ENCODE assay signal across 12 cellular contexts in genomic region chr16:89188471-89189357, GRCh38. TPM values are rescaled to one million over a fixed set of nuclear protein-coding genes. Genes with fewer than 3 reads are reported as not detected.
DNase-seq lines count a peak whose midpoint lies in the region; ATAC-seq and TF ChIP-seq lines count a peak whose summit lies in the region.
"Not testable (repeated sequence)": the region's sequence is repeated elsewhere in the genome, so short reads cannot be mapped to it uniquely, and the experiment has no call there.
"Had no signal": no experiment of that assay in that cellular context is flagged by ENCODE, and none has a peak within 500 bp of the region (broad histone marks: within the 10 kb centered on the region; RNA-seq: fewer than 3 reads in every experiment).

No MANE protein-coding gene starts in this region.

- not testable (repeated sequence) for H3K27me3 Mint-ChIP-seq in CD4-positive, alpha-beta memory T cell
- peaks cover 35% of the 10 kb centered on the region for H3K27me3 Mint-ChIP-seq in glutamatergic neuron (ENCODE audit: unreplicated experiment)
- peaks cover 28% of the 10 kb centered on the region for H3K27me3 Mint-ChIP-seq in neural progenitor cell (ENCODE audit: insufficient read depth, low read depth)
- H3K27me3 Mint-ChIP-seq in type B pancreatic cell: peaks cover 20% of the 10 kb centered on the region

- DNase-seq in CD4-positive, alpha-beta memory T cell; neural progenitor cell (ENCODE audit: low spot score); type B pancreatic cell (ENCODE audit: extremely low spot score, unreplicated experiment): not testable (repeated sequence)
- peak; percentile 38 for DNase-seq in glutamatergic neuron
- peak in 2 of 3 donors; percentile 8 to 29 for DNase-seq in right cardiac atrium

- not testable (repeated sequence) for H3K9me3 ChIP-seq in CD4-positive, alpha-beta memory T cell (ENCODE audit: control insufficient read depth in 1 of 2, low read length in 2 of 2); right cardiac atrium (ENCODE audit: control insufficient read depth, low read length); neural progenitor cell (ENCODE audit: low read depth)

- POLR2A ChIA-PET in CD4-positive, alpha-beta memory T cell (lab: Charles Lee; ENCODE audit: partially characterized antibody): not testable (repeated sequence)

- peak overlapping the region in 3 of 8 donors; percentile 32 to 65 (median 36) for H3K4me3 Mint-ChIP-seq in CD4-positive, alpha-beta memory T cell
- H3K4me3 Mint-ChIP-seq in glutamatergic neuron (ENCODE audit: unreplicated experiment); type B pancreatic cell: not testable (repeated sequence)
- H3K4me3 Mint-ChIP-seq in neural progenitor cell: peak overlapping the region; percentile 50

- CTCF ChIA-PET in CD4-positive, alpha-beta memory T cell (lab: Charles Lee; ENCODE audit: partially characterized antibody): not testable (repeated sequence)

- not testable (repeated sequence) for H3K79me2 ChIP-seq in neural progenitor cell (ENCODE audit: low read depth)

- H3K36me3 ChIP-seq in CD4-positive, alpha-beta memory T cell (ENCODE audit: insufficient read depth, low read length); neural progenitor cell: not testable (repeated sequence)

- not testable (repeated sequence) for H3K4me2 ChIP-seq in neural progenitor cell

- H3K36me3 Mint-ChIP-seq in CD4-positive, alpha-beta memory T cell; glutamatergic neuron (ENCODE audit: unreplicated experiment); neural progenitor cell; type B pancreatic cell: not testable (repeated sequence)

- H3K4me3 ChIP-seq in CD4-positive, alpha-beta memory T cell (ENCODE audit: low read length in 2 of 2); right cardiac atrium (ENCODE audit: low read length); neural progenitor cell: not testable (repeated sequence)

- not testable (repeated sequence) for H3K4me1 ChIP-seq in CD4-positive, alpha-beta memory T cell (ENCODE audit: insufficient read depth, low read length); right cardiac atrium (ENCODE audit: control insufficient read depth, insufficient read depth, low read length); neural progenitor cell

- not testable (repeated sequence) for H3K9ac ChIP-seq in neural progenitor cell

- WGBS in right cardiac atrium: 94% methylated on average over 25 of the region's 25 CpGs

- ATAC-seq in right cardiac atrium: not testable (repeated sequence)

- H3K27ac ChIP-seq in CD4-positive, alpha-beta memory T cell (ENCODE audit: low read depth, low read length); right cardiac atrium (ENCODE audit: low read length); neural progenitor cell: not testable (repeated sequence)
- H3K27ac ChIP-seq in angular gyrus (ENCODE audit: low read depth, low read length): peak overlapping the region; percentile 76

- TF ChIP-seq CTCF in glutamatergic neuron (IDR thresholded peaks at IDR 0.05; ENCODE audit: partially characterized antibody, unreplicated experiment); neural progenitor cell (IDR thresholded peaks at IDR 0.05); type B pancreatic cell (conservative IDR thresholded peaks at IDR 0.05): not testable (repeated sequence)

- intact Hi-C loops in CD4-positive, alpha-beta memory T cell (cut with micrococcal nuclease); right cardiac atrium (cut with DNase I): not testable (repeated sequence)

- peak overlapping the region in 5 of 7 donors; percentile 30 to 97 (median 65) for H3K27ac Mint-ChIP-seq in CD4-positive, alpha-beta memory T cell
- H3K27ac Mint-ChIP-seq in glutamatergic neuron (ENCODE audit: unreplicated experiment) (peak overlapping the region; percentile 85), type B pancreatic cell (peak overlapping the region; percentile 50)
- H3K27ac Mint-ChIP-seq in neural progenitor cell: not testable (repeated sequence)

- H3K27me3 ChIP-seq in CD4-positive, alpha-beta memory T cell (ENCODE audit: insufficient read depth, low read length); right cardiac atrium (ENCODE audit: control insufficient read depth, insufficient read depth): not testable (repeated sequence)
- H3K27me3 ChIP-seq in neural progenitor cell: peaks cover 50% of the 10 kb centered on the region

- not testable (repeated sequence) for H4K20me1 ChIP-seq in neural progenitor cell (ENCODE audit: low read depth)

- H2AFZ ChIP-seq in neural progenitor cell (replicated peaks): not testable (repeated sequence)

- not testable (repeated sequence) for H3K9me3 Mint-ChIP-seq in CD4-positive, alpha-beta memory T cell; neural progenitor cell; type B pancreatic cell
- peaks cover 29% of the 10 kb centered on the region for H3K9me3 Mint-ChIP-seq in glutamatergic neuron (ENCODE audit: unreplicated experiment)

- peaks cover 0 to 23% (median 3%) of the 10 kb centered on the region in 4 donors for H3K4me1 Mint-ChIP-seq in CD4-positive, alpha-beta memory T cell
- H3K4me1 Mint-ChIP-seq in glutamatergic neuron (ENCODE audit: low read depth, unreplicated experiment); neural progenitor cell; type B pancreatic cell (ENCODE audit: unreplicated experiment): not testable (repeated sequence)

- H3F3A ChIP-seq in neural progenitor cell (ENCODE audit: low read depth): peaks cover 33% of the 10 kb centered on the region

RNA-seq across cellular contexts. Expression of gene SLC22A31, which starts 11.6 kb away (rescaled TPM):
- under 1 TPM in 1 of 2 experiments, not detected in 1; 0.44 TPM for total RNA-seq in CD4-positive, alpha-beta memory T cell
- polyA plus RNA-seq in CD4-positive, alpha-beta memory T cell: under 1 TPM; 0.32 to 0.48 TPM
- total RNA-seq in glutamatergic neuron (ENCODE audit: unreplicated experiment) (3.9 TPM), right cardiac atrium (under 1 TPM in 2 of 4 donors, not detected in 2; 0.12 to 0.69 TPM), neural progenitor cell (ENCODE audit: low replicate concordance) (0.87 TPM in 1 of 2 replicates, not detected in the other), type B pancreatic cell (ENCODE audit: low replicate concordance) (2.9 and 5.3 TPM in 2 replicates)
- 0.05 TPM for polyA plus RNA-seq in right cardiac atrium
- total RNA-seq: A172, Daoy, H4, HFFc6 had no signal

RNA-seq across cellular contexts. Expression of gene CDH15, which starts 17.2 kb away (rescaled TPM):
- total RNA-seq in CD4-positive, alpha-beta memory T cell: not detected
- polyA plus RNA-seq in CD4-positive, alpha-beta memory T cell: not detected
- 12.6 TPM for total RNA-seq in glutamatergic neuron (ENCODE audit: unreplicated experiment)
- total RNA-seq in right cardiac atrium: under 1 TPM; 0.09 to 0.14 (median 0.13) TPM
- polyA plus RNA-seq in right cardiac atrium: 0.05 TPM
- total RNA-seq in neural progenitor cell (ENCODE audit: low replicate concordance): not detected in 2 replicates
- total RNA-seq in type B pancreatic cell (ENCODE audit: low replicate concordance): 5.0 TPM in 1 of 2 replicates, not detected in the other
- total RNA-seq: A172; Calu3; CD4-positive, alpha-beta T cell; Daoy had no signal

RNA-seq across cellular contexts. Expression of gene ZNF778, which starts 28.8 kb away (rescaled TPM):
- total RNA-seq in CD4-positive, alpha-beta memory T cell: 10 to 100 TPM; 13.1 to 15.9 TPM
- 1 to 10 TPM; 1.0 to 4.4 TPM for polyA plus RNA-seq in CD4-positive, alpha-beta memory T cell
- total RNA-seq in glutamatergic neuron (ENCODE audit: unreplicated experiment): 36.2 TPM
- total RNA-seq in right cardiac atrium: 1 to 10 TPM; 6.6 to 9.0 (median 8.0) TPM
- 1.6 TPM for polyA plus RNA-seq in right cardiac atrium
- 21.5 and 26.1 TPM in 2 replicates for total RNA-seq in neural progenitor cell (ENCODE audit: low replicate concordance)
- 8.2 and 14.4 TPM in 2 replicates for total RNA-seq in type B pancreatic cell (ENCODE audit: low replicate concordance)
